14 cellular contexts compared by ENCODE assay signal in genomic region chr6:1278057-1278720, GRCh38. TPM values are rescaled to one million over a fixed set of nuclear protein-coding genes. Genes with fewer than 3 reads are reported as not detected.
DNase-seq lines count a peak whose midpoint lies in the region; ATAC-seq and TF ChIP-seq lines count a peak whose summit lies in the region.
"Had no signal": no experiment of that assay in that cellular context is flagged by ENCODE, and none has a peak within 500 bp of the region (broad histone marks: within the 10 kb centered on the region; RNA-seq: fewer than 3 reads in every experiment).

No MANE protein-coding gene starts in this region.

- no peaks in the 10 kb centered on the region for H3K27me3 ChIP-seq in BLaER1

- CTCF ChIA-PET in HEK293 (lab: Yijun Ruan, JAX): interaction anchor here (0.8 to 1.7 kb wide), 2 partner anchors 8 to 34 kb away, joined by 3 read pairs; partner anchors contain the start of gene FOXQ1

- peaks cover 8% of the 10 kb centered on the region for H3K9me3 Mint-ChIP-seq in glutamatergic neuron (ENCODE audit: unreplicated experiment)
- H3K9me3 Mint-ChIP-seq in naive thymus-derived CD8-positive, alpha-beta T cell: peaks cover 0 to 12% (median 2%) of the 10 kb centered on the region in 9 donors
- H3K9me3 Mint-ChIP-seq: CD8-positive, alpha-beta T cell had no signal

- H3K27ac Mint-ChIP-seq in glutamatergic neuron (ENCODE audit: unreplicated experiment): peak overlapping the region; percentile 93
- no peak overlapping the region for H3K27ac Mint-ChIP-seq in naive thymus-derived CD8-positive, alpha-beta T cell
- H3K27ac Mint-ChIP-seq: CD14-positive monocyte; CD8-positive, alpha-beta T cell had no signal

- no peak for ATAC-seq in naive thymus-derived CD8-positive, alpha-beta T cell
- ATAC-seq: CD8-positive, alpha-beta T cell had no signal

- H3K27me3 Mint-ChIP-seq in glutamatergic neuron (ENCODE audit: unreplicated experiment): peaks cover 9% of the 10 kb centered on the region
- H3K27me3 Mint-ChIP-seq in naive thymus-derived CD8-positive, alpha-beta T cell: peaks cover 14 to 88% (median 38%) of the 10 kb centered on the region in 5 donors

- H3K4me1 ChIP-seq in BLaER1 (peaks cover 22% of the 10 kb centered on the region), HEK293 (ENCODE audit: control insufficient read depth, insufficient read depth, low read length) (no peaks in the 10 kb centered on the region; the same call in 1 of the 2 replicates)

- POLR2A ChIA-PET in HEK293 (lab: Yijun Ruan, JAX): no interaction called here
- POLR2A ChIA-PET in naive thymus-derived CD8-positive, alpha-beta T cell (lab: Charles Lee): no interaction called here

- H4K20me1 ChIP-seq in BLaER1: no peaks in the 10 kb centered on the region

- H3K9ac ChIP-seq in BLaER1: no peak overlapping the region

- no peak for TF ChIP-seq CTCF in HEK293 (tag by site-specific recombination; IDR thresholded peaks at IDR 0.05)
- TF ChIP-seq CTCF in glutamatergic neuron (IDR thresholded peaks at IDR 0.05; ENCODE audit: partially characterized antibody, unreplicated experiment): no peak

- peaks cover 40% of the 10 kb centered on the region for H3K4me1 Mint-ChIP-seq in glutamatergic neuron (ENCODE audit: low read depth, unreplicated experiment)
- no peaks in the 10 kb centered on the region for H3K4me1 Mint-ChIP-seq in naive thymus-derived CD8-positive, alpha-beta T cell
- H3K4me1 Mint-ChIP-seq: CD14-positive monocyte had no signal

- H3K27ac ChIP-seq in BLaER1 (no peak overlapping the region), HEK293 (ENCODE audit: extremely low read depth, low read depth, low read length) (no peak overlapping the region)

- DNase-seq in glutamatergic neuron (peak; percentile 68), renal cortical epithelial cell (ENCODE audit: low read depth) (peak; percentile 56), NCI-H2107 (lab: John Stamatoyannopoulos, UW) (no peak), cortex of kidney (lab: John Stamatoyannopoulos, UW) (no peak)
- no peak for DNase-seq in naive thymus-derived CD8-positive, alpha-beta T cell
- DNase-seq: ACHN; CD8-positive, alpha-beta T cell; COR-L47; DMS53; GF-D8; HCEC 1CT had no signal

- H3K4me3 Mint-ChIP-seq in glutamatergic neuron (ENCODE audit: unreplicated experiment): peak overlapping the region; percentile 50
- no peak overlapping the region for H3K4me3 Mint-ChIP-seq in naive thymus-derived CD8-positive, alpha-beta T cell
- H3K4me3 Mint-ChIP-seq: CD8-positive, alpha-beta T cell had no signal

- H3K4me3 ChIP-seq in BLaER1 (no peak overlapping the region), HEK293 (ENCODE audit: low read depth, low read length) (no peak overlapping the region)

- peak overlapping the region; percentile 63 for H3K4me2 ChIP-seq in BLaER1

- H3K36me3 Mint-ChIP-seq in glutamatergic neuron (ENCODE audit: unreplicated experiment): peaks cover 15% of the 10 kb centered on the region
- peaks cover 0 to 7% (median 0%) of the 10 kb centered on the region in 3 donors for H3K36me3 Mint-ChIP-seq in naive thymus-derived CD8-positive, alpha-beta T cell
- H3K36me3 Mint-ChIP-seq: CD14-positive monocyte; CD8-positive, alpha-beta T cell had no signal

- H3K9me3 ChIP-seq in BLaER1: peaks cover 8% of the 10 kb centered on the region; the same call in 1 of the 2 replicates
- peaks cover under 1% of the 10 kb centered on the region; the same call in 1 of the 2 replicates for H3K9me3 ChIP-seq in HEK293 (ENCODE audit: control insufficient read depth, insufficient read depth, low read depth, low read length)

- H3K36me3 ChIP-seq in BLaER1 (no peaks in the 10 kb centered on the region), HEK293 (ENCODE audit: control insufficient read depth in 2 of 2, insufficient read depth in 1 of 2, low read length in 2 of 2) (no peaks in the 10 kb centered on the region)

TF ChIP-seq in HEK293, 187 proteins besides CTCF, POLR2A, EP300 and RAD21:
- no peak for TF ChIP-seq ZNF280C (tag by site-specific recombination; IDR thresholded peaks at IDR 0.05)
- 0 out of 2 replicates have a peak, but pooled peaks have one; percentile 10 for TF ChIP-seq PRDM6 (tag by site-specific recombination; IDR thresholded peaks at IDR 0.05)
- no peak for TF ChIP-seq ZNF580 (tag by site-specific recombination; IDR thresholded peaks at IDR 0.05)

RNA-seq across cellular contexts. Expression of gene FOXQ1, which starts 33.7 kb away (rescaled TPM):
- total RNA-seq in glutamatergic neuron (ENCODE audit: unreplicated experiment) (1.9 TPM), renal cortical epithelial cell (0.52 and 0.65 TPM in 2 replicates)
- not detected for total RNA-seq in naive thymus-derived CD8-positive, alpha-beta T cell
- not detected for polyA plus RNA-seq in naive thymus-derived CD8-positive, alpha-beta T cell
- total RNA-seq: CD8-positive, alpha-beta T cell had no signal
- polyA plus RNA-seq: CD14-positive monocyte had no signal

Comparison
In these comparisons a context has a peak if more than half of its experiments do, and no peak if none do; other contexts are left out.
1. DNase-seq: peak in glutamatergic neuron (single experiment) and renal cortical epithelial cell (single experiment); none in naive thymus-derived CD8-positive, alpha-beta T cell (0 of 10), NCI-H2107 (single experiment) and cortex of kidney (single experiment).